16 cellular contexts compared by ENCODE assay signal in the genomic region with DNA sequence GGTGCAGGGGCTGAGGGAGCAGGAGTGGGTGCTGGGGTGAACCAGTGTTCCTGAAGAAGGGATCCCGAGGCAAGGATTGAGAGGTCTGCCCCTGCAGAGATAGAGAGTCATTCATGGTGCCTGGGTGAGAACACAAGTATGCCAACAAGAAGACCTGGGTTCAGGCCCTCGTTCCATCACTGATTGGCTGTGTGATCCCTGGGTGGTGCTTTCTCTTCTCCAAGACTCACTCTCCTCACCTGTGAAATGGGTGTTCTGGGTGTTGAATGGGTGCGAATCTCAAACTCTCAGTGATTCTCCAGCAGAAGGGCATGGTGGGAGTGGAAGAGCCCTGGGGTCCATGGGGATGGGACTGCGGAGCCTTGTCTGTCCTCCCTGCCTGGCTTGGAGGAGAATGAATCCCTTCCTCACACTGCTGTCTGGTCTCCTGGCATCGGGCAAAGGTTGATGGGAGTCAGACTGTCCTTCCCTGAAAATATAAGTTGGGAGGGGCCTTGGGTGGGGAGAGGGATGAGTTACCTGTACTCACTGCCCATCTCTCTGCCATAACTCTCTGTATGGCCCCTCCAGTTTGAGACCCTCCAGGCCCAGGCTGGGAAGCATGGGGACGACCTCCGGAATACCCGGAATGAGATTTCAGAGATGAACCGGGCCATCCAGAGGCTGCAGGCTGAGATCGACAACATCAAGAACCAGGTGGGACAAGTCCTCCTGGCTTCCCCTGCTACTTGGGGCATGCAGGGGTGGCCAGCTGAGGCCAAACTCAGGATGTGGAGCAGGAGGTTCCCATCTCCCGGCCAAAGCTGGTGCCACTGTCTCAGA. TPM values are rescaled to one million over a fixed set of nuclear protein-coding genes. Genes with fewer than 3 reads are reported as not detected.
DNase-seq lines count a peak whose midpoint lies in the region; ATAC-seq and TF ChIP-seq lines count a peak whose summit lies in the region.
"Had no signal": no experiment of that assay in that cellular context is flagged by ENCODE, and none has a peak within 500 bp of the region (broad histone marks: within the 10 kb centered on the region; RNA-seq: fewer than 3 reads in every experiment).

No MANE protein-coding gene starts in this region.

- peak overlapping the region; percentile 100 for H3K27ac ChIP-seq in RWPE1
- peak overlapping the region; percentile 67 to 72 for H3K27ac ChIP-seq in tibial artery

- POLR2A ChIA-PET in RWPE1 (lab: Yijun Ruan, JAX; ENCODE audit: low non-redundant PET), result no interaction called here

- in situ Hi-C loops in G401 (cut with HindIII; ENCODE audit: low sequenced_read_pairs), result no loop called here

- peaks cover 4 to 67% (median 45%) of the 10 kb centered on the region in 4 donors for H3K4me1 ChIP-seq in tibial artery

- H3K36me3 ChIP-seq in tibial artery, result peaks cover 0 to 9% (median 0%) of the 10 kb centered on the region in 3 donors
- H3K36me3 ChIP-seq: tibial nerve had no signal

- no peak for ATAC-seq in esophagus mucosa
- ATAC-seq: left cardiac atrium had no signal

- TF ChIP-seq CTCF in RWPE1 (conservative IDR thresholded peaks at IDR 0.05; ENCODE audit: low read depth) (no peak), tibial artery (IDR thresholded peaks at IDR 0.05) (no peak)

- H3K9me3 ChIP-seq in tibial artery, result no peaks in the 10 kb centered on the region
- H3K9me3 ChIP-seq: tibial nerve had no signal

- no peak overlapping the region for H3K4me3 ChIP-seq in tibial artery
- H3K4me3 ChIP-seq: tibial nerve had no signal

- peak; percentile 54 for DNase-seq in activated effector memory CD4-positive, alpha-beta T cell treated with anti-CD3 and anti-CD28 coated beads, Interleukin-2, amount 50 U/mL, for 16 hours
- DNase-seq in activated effector memory CD4-positive, alpha-beta T cell treated with Interleukin-2 at 50 U/mL for 16 hours, result no peak
- DNase-seq in RWPE1 (ENCODE audit: low spot score) (no peak), islet precursor cell (peak; percentile 39), tibial artery (no peak), iPS-NIHi7 (ENCODE audit: extremely low spot score) (no peak), G401 (ENCODE audit: low spot score) (no peak)
- DNase-seq: activated CD4-positive, alpha-beta T cell treated with anti-CD3 and anti-CD28 coated beads for 4 hours; activated naive CD4-positive, alpha-beta T cell treated with anti-CD3 and anti-CD28 coated beads, Interleukin-2, amount 10 ng/mL, durations not matched to agents 7 days and 5 days; cortex of kidney; foreskin melanocyte; GDM1; left cardiac atrium; NCI-H1092 treated with DMSO at 0.1 percent for 48 hours had no signal

- intact Hi-C loops in tibial artery (cut with DNase I; ENCODE audit: low total_unique reads), result no loop called here

- CTCF ChIA-PET in RWPE1 (lab: Yijun Ruan, JAX), result interaction anchor here (0.6 kb wide), 1 partner anchor 27 kb away, joined by 3 read pairs; no protein-coding TSS in a partner anchor

- no peaks in the 10 kb centered on the region for H3K27me3 ChIP-seq in tibial artery
- H3K27me3 ChIP-seq: tibial nerve had no signal

RNA-seq across cellular contexts. Expression of gene KRT7, which starts 9.6 kb away (rescaled TPM):
- 113 TPM for total RNA-seq in esophagus mucosa
- 0.49 TPM in 1 of 2 replicates, not detected in the other for total RNA-seq in G401 (2014; rRNA removed; shearing (Covaris generic))

RNA-seq across cellular contexts. Expression of gene KRT86, which starts 31.8 kb away (rescaled TPM):
- total RNA-seq in esophagus mucosa, result not detected
- not detected in 2 replicates for total RNA-seq in G401 (2014; rRNA removed; shearing (Covaris generic))
- total RNA-seq: left cardiac atrium, tibial nerve had no signal

RNA-seq across cellular contexts. Expression of gene KRT81, which starts 48.7 kb away (rescaled TPM):
- not detected for total RNA-seq in esophagus mucosa
- not detected in 2 replicates for total RNA-seq in G401 (2014; rRNA removed; shearing (Covaris generic))
- total RNA-seq: left cardiac atrium, tibial nerve had no signal

RNA-seq across cellular contexts. Expression of gene KRT80, which starts 50.8 kb away (rescaled TPM):
- 17.9 TPM for total RNA-seq in esophagus mucosa
- total RNA-seq in G401 (2014; rRNA removed; shearing (Covaris generic)), result 0.37 and 0.44 TPM in 2 replicates
- total RNA-seq: tibial nerve had no signal

Comparison
In these comparisons a context has a peak if more than half of its experiments do, and no peak if none do; other contexts are left out.
1. DNase-seq: peak in activated effector memory CD4-positive, alpha-beta T cell treated with anti-CD3 and anti-CD28 coated beads, Interleukin-2, amount 50 U/mL, for 16 hours (single experiment) and islet precursor cell (single experiment); none in activated effector memory CD4-positive, alpha-beta T cell treated with Interleukin-2 at 50 U/mL for 16 hours (single experiment), RWPE1 (single experiment), tibial artery (0 of 2), iPS-NIHi7 (single experiment) and G401 (single experiment).
2. RNA of gene KRT7, which starts 9.6 kb away (total RNA-seq): 113 TPM in esophagus mucosa (single experiment); 0.49 TPM in G401; every median in the first group is over 10 times any median in the second.